In genomic region chr10:49323896-49324270, GRCh38 we compare ENCODE assay signal across 34 cellular contexts. TPM values are rescaled to one million over a fixed set of nuclear protein-coding genes. Genes with fewer than 3 reads are reported as not detected.
"Had no signal": no experiment of that assay in that cellular context is flagged by ENCODE, and none has a peak within 500 bp of the region (broad histone marks: within the 10 kb centered on the region; RNA-seq: fewer than 3 reads in every experiment).

No MANE protein-coding gene starts in this region.

- H3K36me3 ChIP-seq: cardiac muscle cell, neural progenitor cell, pancreas, thyroid gland, vagina had no signal

- DNase-seq: cortex of kidney; effector CD4-positive, alpha-beta T cell; hippocampal formation; immature natural killer cell; kidney glomerular epithelial cell; mesenchymal stem cell; midbrain; naive thymus-derived CD4-positive, alpha-beta T cell; nucleus accumbens; pancreas; small intestine; stimulated activated CD4-positive, alpha-beta T cell treated with anti-CD3 and anti-CD28 coated beads, Interleukin-12 subunit alpha, Interleukin-12 subunit beta, amount 100 ng/mL, for 4 hours; stimulated activated CD4-positive, alpha-beta T cell treated with anti-CD3 and anti-CD28 coated beads, Interleukin-1b, Interleukin-23, amount 100 ng/mL, for 48 hours; stimulated activated CD4-positive, alpha-beta T cell treated with anti-CD3 and anti-CD28 coated beads, Interleukin-4, amount 100 ng/mL, for 1 hour; stimulated activated CD8-positive, alpha-beta memory T cell treated with anti-CD3 and anti-CD28 coated beads, Interleukin-4, amount 100 ng/mL, for 48 hours; stimulated activated naive CD4-positive, alpha-beta T cell; stimulated activated naive CD8-positive, alpha-beta T cell treated with anti-CD3 and anti-CD28 coated beads, Interleukin-15, amount 100 ng/mL, for 72 hours; thyroid gland; trophoblast cell had no signal

- H3K27me3 ChIP-seq: cardiac muscle cell, neural progenitor cell, pancreas, thyroid gland, vagina had no signal

- H3K9me3 Mint-ChIP-seq: immature natural killer cell; nephron; neural progenitor cell; stimulated activated naive CD8-positive, alpha-beta T cell treated with anti-CD3 and anti-CD28 coated beads, Interleukin-15, amount 100 ng/mL, for 72 hours had no signal

- H3K4me3 ChIP-seq: cardiac muscle cell, neural progenitor cell, pancreas, thyroid gland, vagina had no signal

- H3K4me1 ChIP-seq: neural progenitor cell, pancreas, thyroid gland, vagina had no signal

- H3K27ac Mint-ChIP-seq: immature natural killer cell; nephron; neural progenitor cell; progenitor cell of endocrine pancreas; stimulated activated naive CD8-positive, alpha-beta T cell treated with anti-CD3 and anti-CD28 coated beads, Interleukin-15, amount 100 ng/mL, for 72 hours had no signal

- H3K9ac ChIP-seq: neural progenitor cell had no signal

- H3K27me3 Mint-ChIP-seq: stimulated activated naive CD8-positive, alpha-beta T cell treated with anti-CD3 and anti-CD28 coated beads, Interleukin-15, amount 100 ng/mL, for 72 hours had no signal

- H3K4me1 Mint-ChIP-seq: immature natural killer cell; stimulated activated naive CD8-positive, alpha-beta T cell treated with anti-CD3 and anti-CD28 coated beads, Interleukin-15, amount 100 ng/mL, for 72 hours had no signal

- H3K9me3 ChIP-seq: pancreas, thyroid gland, vagina had no signal

- H3K4me3 Mint-ChIP-seq: immature natural killer cell; naive thymus-derived CD4-positive, alpha-beta T cell; nephron; neural progenitor cell; stimulated activated naive CD8-positive, alpha-beta T cell treated with anti-CD3 and anti-CD28 coated beads, Interleukin-15, amount 100 ng/mL, for 72 hours had no signal

- ATAC-seq: naive thymus-derived CD4-positive, alpha-beta T cell; pancreas; stimulated activated naive CD8-positive, alpha-beta T cell treated with anti-CD3 and anti-CD28 coated beads, Interleukin-15, amount 100 ng/mL, for 72 hours had no signal

- H3K27ac ChIP-seq: cardiac muscle cell, neural progenitor cell, pancreas, thyroid gland, vagina had no signal

- H3K36me3 Mint-ChIP-seq: immature natural killer cell; naive thymus-derived CD4-positive, alpha-beta T cell; neural progenitor cell had no signal

RNA-seq across cellular contexts. Expression of gene C10orf71, which starts 24.9 kb away (rescaled TPM):
- total RNA-seq: dermis microvascular lymphatic vessel endothelial cell; fibroblast of villous mesenchyme; frontal cortex; glomerular endothelial cell; lower leg skin; lung microvascular endothelial cell; mucosa of gallbladder; naive thymus-derived CD4-positive, alpha-beta T cell; progenitor cell of endocrine pancreas; subcutaneous adipose tissue; temporal lobe; thyroid gland; vagina had no signal
- polyA plus RNA-seq: esophagus; immature natural killer cell; naive thymus-derived CD4-positive, alpha-beta T cell had no signal
